In genomic region chr15:65875458-65875857, GRCh38 we compare ENCODE assay signal across 20 cellular contexts. TPM values are rescaled to one million over a fixed set of nuclear protein-coding genes. Genes with fewer than 3 reads are reported as not detected.
DNase-seq lines count a peak whose midpoint lies in the region; ATAC-seq and TF ChIP-seq lines count a peak whose summit lies in the region.
"Had no signal": no experiment of that assay in that cellular context is flagged by ENCODE, and none has a peak within 500 bp of the region (broad histone marks: within the 10 kb centered on the region; RNA-seq: fewer than 3 reads in every experiment).

No MANE protein-coding gene starts in this region.

- no peak for ATAC-seq in activated CD8-positive, alpha-beta memory T cell treated with anti-CD3 and anti-CD28 coated beads, Interleukin-2, amount 10 ng/mL, durations not matched to agents 7 days and 5 days
- no peak for ATAC-seq in left ventricle myocardium superior

- intact Hi-C loops in left ventricle myocardium superior (cut with micrococcal nuclease), result no loop called here

- H3K27ac Mint-ChIP-seq in activated CD8-positive, alpha-beta memory T cell treated with anti-CD3 and anti-CD28 coated beads, Interleukin-2, amount 10 ng/mL, durations not matched to agents 7 days and 5 days, result peak overlapping the region; percentile 1
- H3K27ac Mint-ChIP-seq in chondrocyte (ENCODE audit: unreplicated experiment), result peak overlapping the region; percentile 33
- peak overlapping the region; percentile 53 for H3K27ac Mint-ChIP-seq in progenitor cell of endocrine pancreas
- H3K27ac Mint-ChIP-seq in glutamatergic neuron (ENCODE audit: unreplicated experiment), result no peak overlapping the region
- H3K27ac Mint-ChIP-seq: B cell had no signal

- CTCF ChIA-PET in activated CD8-positive, alpha-beta memory T cell treated with anti-CD3 and anti-CD28 coated beads, Interleukin-2, amount 10 ng/mL, durations not matched to agents 7 days and 5 days (lab: Charles Lee), result no interaction called here

- H3K9me3 Mint-ChIP-seq in activated CD8-positive, alpha-beta memory T cell treated with anti-CD3 and anti-CD28 coated beads, Interleukin-2, amount 10 ng/mL, durations not matched to agents 7 days and 5 days (ENCODE audit: low read depth), result no peaks in the 10 kb centered on the region
- H3K9me3 Mint-ChIP-seq in chondrocyte (ENCODE audit: low read depth), result no peaks in the 10 kb centered on the region
- H3K9me3 Mint-ChIP-seq in progenitor cell of endocrine pancreas (ENCODE audit: low read depth), result no peaks in the 10 kb centered on the region
- peaks cover under 1% of the 10 kb centered on the region for H3K9me3 Mint-ChIP-seq in glutamatergic neuron (ENCODE audit: unreplicated experiment)

- H3K4me1 ChIP-seq in HAP-1, result peaks cover 7% of the 10 kb centered on the region
- H3K4me1 ChIP-seq: Caco-2 had no signal

- H3K36me3 ChIP-seq in HAP-1 (replicated peaks), result peaks cover 42% of the 10 kb centered on the region

- DNase-seq in activated CD8-positive, alpha-beta memory T cell treated with anti-CD3 and anti-CD28 coated beads, Interleukin-2, amount 10 ng/mL, durations not matched to agents 7 days and 5 days, result no peak
- no peak for DNase-seq in activated CD8-positive, alpha-beta memory T cell treated with anti-CD3 and anti-CD28 coated beads, Interleukin-2, amount 50 U/mL, for 48 hours
- DNase-seq in chondrocyte (ENCODE audit: low spot score) (no peak), progenitor cell of endocrine pancreas (ENCODE audit: low spot score, unreplicated experiment) (no peak), glutamatergic neuron (no peak), left ventricle myocardium superior (no peak), HAP-1 (ENCODE audit: low spot score in 2 of 2) (no peak)
- DNase-seq: 8988T, Caco-2, DMS153, GDM1, HCEC 1CT, NCI-H1105 treated with DMSO at 0.1 percent for 48 hours, NCI-H1694 treated with DMSO at 0.1 percent for 48 hours, NCI-H510A, NCI-H748 treated with DMSO at 0.1 percent for 48 hours, OCI-M1, Right ventricle myocardium superior had no signal

- TF ChIP-seq CTCF in VCaP (conservative IDR thresholded peaks at IDR 0.05) (no peak), chondrocyte (IDR thresholded peaks at IDR 0.05) (no peak), progenitor cell of endocrine pancreas (IDR thresholded peaks at IDR 0.05; ENCODE audit: unreplicated experiment) (no peak), glutamatergic neuron (IDR thresholded peaks at IDR 0.05; ENCODE audit: partially characterized antibody, unreplicated experiment) (no peak)

- peak overlapping the region; percentile 100 for H3K27ac ChIP-seq in VCaP

- H3K4me3 ChIP-seq in HAP-1, result no peak overlapping the region

- no peaks in the 10 kb centered on the region for H3K27me3 Mint-ChIP-seq in activated CD8-positive, alpha-beta memory T cell treated with anti-CD3 and anti-CD28 coated beads, Interleukin-2, amount 10 ng/mL, durations not matched to agents 7 days and 5 days
- H3K27me3 Mint-ChIP-seq in chondrocyte (ENCODE audit: low read depth), result no peaks in the 10 kb centered on the region
- H3K27me3 Mint-ChIP-seq in progenitor cell of endocrine pancreas, result no peaks in the 10 kb centered on the region
- H3K27me3 Mint-ChIP-seq in glutamatergic neuron (ENCODE audit: unreplicated experiment), result peaks cover under 1% of the 10 kb centered on the region
- H3K27me3 Mint-ChIP-seq: B cell had no signal

- H3K9me3 ChIP-seq in HAP-1, result no peaks in the 10 kb centered on the region
- H3K9me3 ChIP-seq: Caco-2 had no signal

- no peaks in the 10 kb centered on the region for H3K27me3 ChIP-seq in HAP-1 (ENCODE audit: low read depth)

- in situ Hi-C loops in HAP-1 (cut with MboI; ENCODE audit: low sequenced_read_pairs), result no loop called here

- H3K4me1 Mint-ChIP-seq in activated CD8-positive, alpha-beta memory T cell treated with anti-CD3 and anti-CD28 coated beads, Interleukin-2, amount 10 ng/mL, durations not matched to agents 7 days and 5 days, result peaks cover 30% of the 10 kb centered on the region
- H3K4me1 Mint-ChIP-seq in chondrocyte (ENCODE audit: low read depth), result peaks cover 25% of the 10 kb centered on the region
- H3K4me1 Mint-ChIP-seq in progenitor cell of endocrine pancreas (ENCODE audit: low read depth), result peaks cover 18% of the 10 kb centered on the region
- peaks cover 3% of the 10 kb centered on the region for H3K4me1 Mint-ChIP-seq in glutamatergic neuron (ENCODE audit: low read depth, unreplicated experiment)

- H3K4me3 Mint-ChIP-seq in activated CD8-positive, alpha-beta memory T cell treated with anti-CD3 and anti-CD28 coated beads, Interleukin-2, amount 10 ng/mL, durations not matched to agents 7 days and 5 days, result no peak overlapping the region
- H3K4me3 Mint-ChIP-seq in chondrocyte (ENCODE audit: unreplicated experiment), result no peak overlapping the region
- H3K4me3 Mint-ChIP-seq in progenitor cell of endocrine pancreas (ENCODE audit: low read depth), result no peak overlapping the region
- no peak overlapping the region for H3K4me3 Mint-ChIP-seq in glutamatergic neuron (ENCODE audit: unreplicated experiment)
- H3K4me3 Mint-ChIP-seq: B cell had no signal

- peaks cover 26% of the 10 kb centered on the region for H3K36me3 Mint-ChIP-seq in activated CD8-positive, alpha-beta memory T cell treated with anti-CD3 and anti-CD28 coated beads, Interleukin-2, amount 10 ng/mL, durations not matched to agents 7 days and 5 days
- H3K36me3 Mint-ChIP-seq in chondrocyte (ENCODE audit: low read depth) (peaks cover 15% of the 10 kb centered on the region), progenitor cell of endocrine pancreas (ENCODE audit: insufficient read depth) (peaks cover 16% of the 10 kb centered on the region), glutamatergic neuron (ENCODE audit: unreplicated experiment) (no peaks in the 10 kb centered on the region)

RNA-seq across cellular contexts. Expression of gene RAB11A, which starts 6.2 kb away (rescaled TPM):
- total RNA-seq in activated CD8-positive, alpha-beta memory T cell treated with anti-CD3 and anti-CD28 coated beads, Interleukin-2, amount 10 ng/mL, durations not matched to agents 7 days and 5 days, result 100 to 1,000 TPM; 139 to 183 TPM
- total RNA-seq in chondrocyte (150 to 153 TPM (median 153 TPM) in 3 replicates), progenitor cell of endocrine pancreas (220 and 234 TPM in 2 replicates), glutamatergic neuron (ENCODE audit: unreplicated experiment) (197 TPM), left ventricle myocardium superior (137 TPM)
